ENCODE assay signal across 15 cellular contexts in genomic region chr4:78707268-78707667, GRCh38.
DNase-seq lines count a peak whose midpoint lies in the region; ATAC-seq and TF ChIP-seq lines count a peak whose summit lies in the region.
"Had no signal": no experiment of that assay in that cellular context is flagged by ENCODE, and none has a peak within 500 bp of the region (broad histone marks: within the 10 kb centered on the region; RNA-seq: fewer than 3 reads in every experiment).

No MANE protein-coding gene starts in this region.

- no peaks in the 10 kb centered on the region for H3K9me3 ChIP-seq in thyroid gland

- no peaks in the 10 kb centered on the region for H3K4me1 ChIP-seq in thyroid gland
- H3K4me1 ChIP-seq: stomach had no signal

- TF ChIP-seq CTCF in thyroid gland (IDR thresholded peaks at IDR 0.05) (no peak), GM13977 (IDR thresholded peaks at IDR 0.05; ENCODE audit: extremely low read depth, insufficient read depth, missing control alignments) (no peak)

- in situ Hi-C loops in GM13977 (cut with MboI; ENCODE audit: low pct_unique_long_range_greater_than_20kb, low sequenced_read_pairs, unreplicated experiment), result no loop called here

- DNase-seq in pons (ENCODE audit: low spot score), result peak; percentile 84
- no peak for DNase-seq in thyroid gland
- DNase-seq in NOMO-1 treated with dmso at 0.1 percent for 144 hours (lab: John Stamatoyannopoulos, UW; ENCODE audit: unreplicated experiment), result no peak
- DNase-seq in DMS153 treated with DMSO at 0.1 percent for 48 hours (lab: John Stamatoyannopoulos, UW; ENCODE audit: unreplicated experiment), result no peak
- no peak for DNase-seq in GM13977 (ENCODE audit: low spot score)
- DNase-seq: activated T-cell treated with anti-CD3 and anti-CD28 coated beads, Interleukin-2, amount 50 U/mL, for 24 hours; effector CD4-positive, alpha-beta T cell; NCI-H1092 treated with DMSO at 0.1 percent for 48 hours; retina; SIG-M5; stomach had no signal

- ATAC-seq in GM18873 (IDR thresholded peaks at IDR 0.05; ENCODE audit: low FRiP score, unreplicated experiment) (peak; percentile 36), HG02759 (IDR thresholded peaks at IDR 0.05; ENCODE audit: unreplicated experiment) (peak; percentile 64)

- H3K36me3 ChIP-seq in thyroid gland, result no peaks in the 10 kb centered on the region
- H3K36me3 ChIP-seq: stomach had no signal

- TF ChIP-seq POLR2A in Raji (IDR thresholded peaks at IDR 0.05; ENCODE audit: insufficient read depth, low read depth, low read length) (peak; percentile 82), thyroid gland (IDR thresholded peaks at IDR 0.05) (no peak)

- no peak overlapping the region for H3K4me3 ChIP-seq in thyroid gland (replicated peaks in 1 of 3)
- H3K4me3 ChIP-seq: stomach had no signal

- intact Hi-C loops in thyroid gland (cut with DNase I), result no loop called here

- 74 to 85% methylated on average over 2 of the region's 2 CpGs for WGBS in thyroid gland, 2 donors

- H3K27me3 ChIP-seq in thyroid gland, result no peaks in the 10 kb centered on the region
- H3K27me3 ChIP-seq: stomach had no signal

- H3K27ac ChIP-seq in thyroid gland, result no peak overlapping the region
- H3K27ac ChIP-seq: C4-2B, stomach had no signal
